Comparison of ENCODE assay signal across 28 cellular contexts in the genomic region with DNA sequence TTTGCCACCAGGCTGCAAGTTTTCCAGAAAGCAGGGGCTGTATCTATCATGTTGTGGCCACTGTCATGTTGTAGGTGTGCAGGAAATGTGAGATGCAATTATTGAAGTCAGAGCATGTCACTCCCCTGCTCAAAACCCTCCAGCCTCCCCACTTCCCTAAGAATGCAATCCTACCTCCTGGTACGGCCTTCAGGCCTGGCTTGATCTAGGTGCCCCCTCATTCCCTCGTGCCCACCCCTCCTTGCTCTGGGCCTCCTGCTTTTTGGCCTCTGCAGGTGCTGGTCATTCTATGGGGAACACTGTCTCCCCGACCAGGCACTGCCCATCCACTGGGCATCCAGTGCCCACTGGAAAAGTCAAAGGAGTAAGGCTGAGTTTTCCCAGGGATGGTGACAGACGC. TPM values are rescaled to one million over a fixed set of nuclear protein-coding genes. Genes with fewer than 3 reads are reported as not detected.
DNase-seq lines count a peak whose midpoint lies in the region; ATAC-seq lines count a peak whose summit lies in the region.
"Had no signal": no experiment of that assay in that cellular context is flagged by ENCODE, and none has a peak within 500 bp of the region (broad histone marks: within the 10 kb centered on the region; RNA-seq: fewer than 3 reads in every experiment).

No MANE protein-coding gene starts in this region.

- H3K4me1 ChIP-seq in Karpas-422 (ENCODE audit: low read length), result peaks cover 16% of the 10 kb centered on the region
- H3K4me1 ChIP-seq: body of pancreas, HAP-1 had no signal

- H3K4me1 Mint-ChIP-seq in activated naive CD4-positive, alpha-beta T cell treated with anti-CD3 and anti-CD28 coated beads, Interleukin-2, amount 50 U/mL, for 24 hours, result peaks cover 49% of the 10 kb centered on the region
- peaks cover 29% of the 10 kb centered on the region for H3K4me1 Mint-ChIP-seq in central memory CD8-positive, alpha-beta T cell
- H3K4me1 Mint-ChIP-seq in stimulated activated effector memory CD8-positive, alpha-beta T cell treated with anti-CD3 and anti-CD28 coated beads, Interleukin-12 subunit alpha, Interleukin-12 subunit beta, amount 100 ng/mL, for 72 hours, result peaks cover 45% of the 10 kb centered on the region

- H4K20me1 ChIP-seq in Karpas-422 (ENCODE audit: insufficient read depth, low read depth, low read length), result peaks cover 37% of the 10 kb centered on the region; the same call in 1 of the 2 replicates

- ATAC-seq in central memory CD8-positive, alpha-beta T cell (replicated peaks; ENCODE audit: extremely low read depth, poor library complexity, severe bottlenecking), result no peak
- ATAC-seq in stimulated activated effector memory CD8-positive, alpha-beta T cell treated with anti-CD3 and anti-CD28 coated beads, Interleukin-12 subunit alpha, Interleukin-12 subunit beta, amount 100 ng/mL, for 72 hours, result no peak
- ATAC-seq in GM21390 (IDR thresholded peaks at IDR 0.05; ENCODE audit: unreplicated experiment), result no peak
- ATAC-seq: activated T-cell treated with anti-CD3 and anti-CD28 coated beads, Interleukin-2, amount 50 U/mL, for 72 hours; body of pancreas; heart right ventricle; left lobe of liver; sciatic nerve had no signal

- no peak for DNase-seq in activated naive CD4-positive, alpha-beta T cell treated with anti-CD3 and anti-CD28 coated beads, Interleukin-2, amount 50 U/mL, for 16 hours
- peak; percentile 36 for DNase-seq in Karpas-422
- no peak for DNase-seq in central memory CD8-positive, alpha-beta T cell (ENCODE audit: low spot score in 2 of 2)
- DNase-seq in stimulated activated effector memory CD8-positive, alpha-beta T cell treated with anti-CD3 and anti-CD28 coated beads, Interleukin-12 subunit alpha, Interleukin-12 subunit beta, amount 100 ng/mL, for 72 hours (ENCODE audit: low spot score in 2 of 2), result no peak
- DNase-seq in NK-92 (lab: John Stamatoyannopoulos, UW; ENCODE audit: unreplicated experiment), result no peak
- DNase-seq in NAMALWA (ENCODE audit: low spot score), result no peak
- DNase-seq: activated CD8-positive, alpha-beta memory T cell treated with anti-CD3 and anti-CD28 coated beads for 24 hours; activated T-cell treated with anti-CD3 and anti-CD28 coated beads, Interleukin-2, amount 50 U/mL, for 72 hours; body of pancreas; C1 segment of cervical spinal cord; EL; heart right ventricle; KG1; NCI-H2171; NCI-H524; Peyer's patch; SIG-M5 had no signal

- peak overlapping the region; percentile 30 for H3K4me3 Mint-ChIP-seq in activated naive CD4-positive, alpha-beta T cell treated with anti-CD3 and anti-CD28 coated beads, Interleukin-2, amount 50 U/mL, for 24 hours
- peak overlapping the region; percentile 57 for H3K4me3 Mint-ChIP-seq in central memory CD8-positive, alpha-beta T cell
- H3K4me3 Mint-ChIP-seq in stimulated activated effector memory CD8-positive, alpha-beta T cell treated with anti-CD3 and anti-CD28 coated beads, Interleukin-12 subunit alpha, Interleukin-12 subunit beta, amount 100 ng/mL, for 72 hours, result peak overlapping the region; percentile 72
- H3K4me3 Mint-ChIP-seq: activated T-cell treated with anti-CD3 and anti-CD28 coated beads, Interleukin-2, amount 50 U/mL, for 72 hours had no signal

- H3K27me3 Mint-ChIP-seq in activated naive CD4-positive, alpha-beta T cell treated with anti-CD3 and anti-CD28 coated beads, Interleukin-2, amount 50 U/mL, for 24 hours, result no peaks in the 10 kb centered on the region
- H3K27me3 Mint-ChIP-seq in central memory CD8-positive, alpha-beta T cell, result no peaks in the 10 kb centered on the region

- H3K9me2 ChIP-seq in Karpas-422 (replicated peaks; ENCODE audit: insufficient read depth, low read length), result no peaks in the 10 kb centered on the region

- no peaks in the 10 kb centered on the region for H3K79me2 ChIP-seq in Karpas-422 (ENCODE audit: low read length)

- H3K4me2 ChIP-seq in Karpas-422 (ENCODE audit: low read depth, low read length, poor library complexity, severe bottlenecking), result no peak overlapping the region

- H3K27ac ChIP-seq in Karpas-422 (ENCODE audit: low read length), result no peak overlapping the region
- H3K27ac ChIP-seq: body of pancreas, Peyer's patch, tibial nerve had no signal

- H3K9me3 ChIP-seq in Karpas-422 (ENCODE audit: low read length), result no peaks in the 10 kb centered on the region
- H3K9me3 ChIP-seq: body of pancreas, HAP-1, heart right ventricle, Peyer's patch, tibial nerve had no signal

- H2AFZ ChIP-seq in Karpas-422 (ENCODE audit: low read length), result no peak overlapping the region

- no peaks in the 10 kb centered on the region for H3K9me3 Mint-ChIP-seq in activated naive CD4-positive, alpha-beta T cell treated with anti-CD3 and anti-CD28 coated beads, Interleukin-2, amount 50 U/mL, for 24 hours
- H3K9me3 Mint-ChIP-seq in central memory CD8-positive, alpha-beta T cell, result no peaks in the 10 kb centered on the region
- H3K9me3 Mint-ChIP-seq in stimulated activated effector memory CD8-positive, alpha-beta T cell treated with anti-CD3 and anti-CD28 coated beads, Interleukin-12 subunit alpha, Interleukin-12 subunit beta, amount 100 ng/mL, for 72 hours, result no peaks in the 10 kb centered on the region
- H3K9me3 Mint-ChIP-seq: activated T-cell treated with anti-CD3 and anti-CD28 coated beads, Interleukin-2, amount 50 U/mL, for 72 hours had no signal

- H3K9ac ChIP-seq in Karpas-422 (ENCODE audit: low read length), result no peak overlapping the region

- H3K36me3 ChIP-seq in Karpas-422 (ENCODE audit: insufficient read depth, low read length), result no peaks in the 10 kb centered on the region
- H3K36me3 ChIP-seq: HAP-1, heart right ventricle, Peyer's patch, tibial nerve had no signal

- peaks cover 2% of the 10 kb centered on the region for H3K36me3 Mint-ChIP-seq in activated naive CD4-positive, alpha-beta T cell treated with anti-CD3 and anti-CD28 coated beads, Interleukin-2, amount 50 U/mL, for 24 hours
- H3K36me3 Mint-ChIP-seq in central memory CD8-positive, alpha-beta T cell (ENCODE audit: insufficient read depth), result peaks cover 5% of the 10 kb centered on the region
- peaks cover 10% of the 10 kb centered on the region for H3K36me3 Mint-ChIP-seq in stimulated activated effector memory CD8-positive, alpha-beta T cell treated with anti-CD3 and anti-CD28 coated beads, Interleukin-12 subunit alpha, Interleukin-12 subunit beta, amount 100 ng/mL, for 72 hours

- H3K4me3 ChIP-seq in Karpas-422 (ENCODE audit: low read length), result no peak overlapping the region
- H3K4me3 ChIP-seq: body of pancreas, HAP-1, heart right ventricle, Peyer's patch, tibial nerve had no signal

- H3K27me3 ChIP-seq in Karpas-422 (ENCODE audit: low read length), result no peaks in the 10 kb centered on the region
- H3K27me3 ChIP-seq: body of pancreas, Peyer's patch had no signal

- H3K27ac Mint-ChIP-seq in activated naive CD4-positive, alpha-beta T cell treated with anti-CD3 and anti-CD28 coated beads, Interleukin-2, amount 50 U/mL, for 24 hours, result peak overlapping the region; percentile 82
- peak overlapping the region; percentile 93 for H3K27ac Mint-ChIP-seq in central memory CD8-positive, alpha-beta T cell (ENCODE audit: low read depth)
- H3K27ac Mint-ChIP-seq in stimulated activated effector memory CD8-positive, alpha-beta T cell treated with anti-CD3 and anti-CD28 coated beads, Interleukin-12 subunit alpha, Interleukin-12 subunit beta, amount 100 ng/mL, for 72 hours, result peak overlapping the region; percentile 99

RNA-seq across cellular contexts. Expression of gene MATK, which starts 28.5 kb away (rescaled TPM):
- not detected in 2 replicates for total RNA-seq in Karpas-422 (2014; rRNA removed; shearing (Covaris generic); ENCODE audit: low replicate concordance)
- total RNA-seq: chondrocyte, fibroblast of villous mesenchyme, HT1080 had no signal

RNA-seq across cellular contexts. Expression of gene RAX2, which starts 42.6 kb away (rescaled TPM):
- total RNA-seq in Karpas-422 (2014; rRNA removed; shearing (Covaris generic); ENCODE audit: low replicate concordance), result not detected in 2 replicates
- total RNA-seq: activated T-cell treated with anti-CD3 and anti-CD28 coated beads, Interleukin-2, amount 50 U/mL, for 72 hours; body of pancreas; chondrocyte; epithelial cell of proximal tubule; fibroblast of villous mesenchyme; heart right ventricle; HT1080; left lobe of liver; Peyer's patch; sciatic nerve; T-helper 1 cell treated with Interleukin-12 subunit alpha and Interleukin-12 subunit beta and Interleukin-4 antibody, amounts not matched to agents 30 ng/mL and 1 ng/mL, for 36 hours; tibial nerve had no signal

RNA-seq across cellular contexts. Expression of gene MRPL54, which starts 52.2 kb away (rescaled TPM):
- 44.2 and 76.7 TPM in 2 replicates for total RNA-seq in Karpas-422 (2014; rRNA removed; shearing (Covaris generic); ENCODE audit: low replicate concordance)

RNA-seq across cellular contexts. Expression of gene APBA3, which starts 53.2 kb away (rescaled TPM):
- 14.7 and 55.0 TPM in 2 replicates for total RNA-seq in Karpas-422 (2014; rRNA removed; shearing (Covaris generic); ENCODE audit: low replicate concordance)

RNA-seq across cellular contexts. Expression of gene ZFR2, which starts 54.2 kb away (rescaled TPM):
- not detected in 2 replicates for total RNA-seq in Karpas-422 (2014; rRNA removed; shearing (Covaris generic); ENCODE audit: low replicate concordance)
- total RNA-seq: body of pancreas, chondrocyte, epithelial cell of proximal tubule, fibroblast of villous mesenchyme, HT1080, left lobe of liver, Peyer's patch, tibial nerve had no signal
